In the genomic region with DNA sequence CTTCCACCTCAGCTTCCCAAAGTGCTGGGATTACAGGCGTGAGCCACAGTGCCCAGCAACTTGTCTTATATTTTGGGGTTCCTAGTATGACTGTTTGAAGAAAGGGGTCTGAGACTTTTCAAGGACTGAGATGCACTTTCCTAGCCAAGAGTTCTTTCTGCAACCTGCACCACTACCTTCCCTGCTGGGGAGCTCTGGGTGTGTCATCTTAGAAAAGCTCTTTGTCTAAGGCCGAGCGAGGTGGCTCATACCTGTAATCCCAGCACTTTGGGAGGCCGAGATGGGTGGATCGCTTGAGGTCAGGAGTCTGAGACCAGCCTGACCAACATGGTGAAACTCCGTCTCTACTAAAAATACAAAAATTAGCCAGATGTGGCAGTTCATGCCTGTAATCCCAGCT, we compare ENCODE assay signal across 6 cellular contexts. TPM values are rescaled to one million over a fixed set of nuclear protein-coding genes. Genes with fewer than 3 reads are reported as not detected.
"Had no signal": no experiment of that assay in that cellular context is flagged by ENCODE, and none has a peak within 500 bp of the region (broad histone marks: within the 10 kb centered on the region; RNA-seq: fewer than 3 reads in every experiment).

No MANE protein-coding gene starts in this region.

RNA-seq across cellular contexts. Expression of gene CABP1, which starts 29.8 kb away (rescaled TPM):
- total RNA-seq: foreskin keratinocyte, lung microvascular endothelial cell, osteoblast, pulmonary artery endothelial cell had no signal
- polyA plus RNA-seq: foreskin keratinocyte; immature natural killer cell; naive thymus-derived CD4-positive, alpha-beta T cell had no signal
